In genomic region chr9:121350993-121351561, GRCh38 we compare ENCODE assay signal across 8 cellular contexts. TPM values are rescaled to one million over a fixed set of nuclear protein-coding genes. Genes with fewer than 3 reads are reported as not detected.
DNase-seq lines count a peak whose midpoint lies in the region; ATAC-seq and TF ChIP-seq lines count a peak whose summit lies in the region.

No MANE protein-coding gene starts in this region.

- no peak for ATAC-seq in stimulated activated naive B cell treated with anti-CD40 and anti-IgM and Interleukin-4, amounts not matched to agents 10 μg/mL and 1 μg/mL and 100 μg/mL, for 72 hours (replicated peaks)
- no peak for ATAC-seq in HG03039 (IDR thresholded peaks at IDR 0.05; ENCODE audit: unreplicated experiment)

- intact Hi-C loops in Calu3 (cut with micrococcal nuclease; ENCODE audit: unreplicated experiment): no loop called here

- H3K27me3 ChIP-seq in duodenal mucosa (ENCODE audit: control insufficient read depth in 1 of 2, insufficient read depth in 2 of 2, low read length in 2 of 2): no peaks in the 10 kb centered on the region

- no peaks in the 10 kb centered on the region for H3K9me3 Mint-ChIP-seq in Calu3 (ENCODE audit: low read depth, unreplicated experiment)
- no peaks in the 10 kb centered on the region for H3K9me3 Mint-ChIP-seq in stimulated activated naive B cell treated with anti-CD40 and anti-IgM and Interleukin-4, amounts not matched to agents 10 μg/mL and 1 μg/mL and 100 μg/mL, for 72 hours

- no peaks in the 10 kb centered on the region for H3K9me3 ChIP-seq in duodenal mucosa (ENCODE audit: control insufficient read depth in 1 of 2, low read length in 2 of 2)

- peak; percentile 73 for DNase-seq in Calu3
- DNase-seq in NCI-H446 (lab: John Stamatoyannopoulos, UW): peak; percentile 60 to 86
- DNase-seq in mucosa of gallbladder (ENCODE audit: low spot score): peak; percentile 84
- DNase-seq in stimulated activated naive B cell treated with anti-CD40 and anti-IgM and Interleukin-4, amounts not matched to agents 10 μg/mL and 1 μg/mL and 100 μg/mL, for 72 hours: no peak
- DNase-seq in stimulated activated CD4-positive, alpha-beta T cell treated with anti-CD3 and anti-CD28 coated beads, Interleukin-2, amount 100 ng/mL, for 24 hours: no peak
- no peak for DNase-seq in GOT3 (lab: John Stamatoyannopoulos, UW)

- no peak overlapping the region for H3K4me3 Mint-ChIP-seq in Calu3 (ENCODE audit: low read depth, unreplicated experiment)
- no peak overlapping the region for H3K4me3 Mint-ChIP-seq in stimulated activated naive B cell treated with anti-CD40 and anti-IgM and Interleukin-4, amounts not matched to agents 10 μg/mL and 1 μg/mL and 100 μg/mL, for 72 hours

- H3K27me3 Mint-ChIP-seq in Calu3 (ENCODE audit: unreplicated experiment): no peaks in the 10 kb centered on the region
- no peaks in the 10 kb centered on the region for H3K27me3 Mint-ChIP-seq in stimulated activated naive B cell treated with anti-CD40 and anti-IgM and Interleukin-4, amounts not matched to agents 10 μg/mL and 1 μg/mL and 100 μg/mL, for 72 hours

- H3K36me3 Mint-ChIP-seq in Calu3 (ENCODE audit: insufficient read depth, unreplicated experiment): peaks cover under 1% of the 10 kb centered on the region
- H3K36me3 Mint-ChIP-seq in stimulated activated naive B cell treated with anti-CD40 and anti-IgM and Interleukin-4, amounts not matched to agents 10 μg/mL and 1 μg/mL and 100 μg/mL, for 72 hours: peaks cover 16 to 45% of the 10 kb centered on the region in 2 donors

- H3K27ac Mint-ChIP-seq in Calu3 (ENCODE audit: unreplicated experiment): no peak overlapping the region
- no peak overlapping the region for H3K27ac Mint-ChIP-seq in stimulated activated naive B cell treated with anti-CD40 and anti-IgM and Interleukin-4, amounts not matched to agents 10 μg/mL and 1 μg/mL and 100 μg/mL, for 72 hours

- no peak overlapping the region for H3K9ac ChIP-seq in duodenal mucosa (ENCODE audit: low read depth in 1 of 2, low read length in 2 of 2)

- TF ChIP-seq CTCF in Calu3 (IDR thresholded peaks at IDR 0.05; ENCODE audit: unreplicated experiment): no peak

- CTCF ChIA-PET in Calu3 (lab: Charles Lee): interaction anchor here (0.9 kb wide), 1 partner anchor 73 kb away, joined by 3 read pairs; no protein-coding TSS in a partner anchor

- peaks cover 27 to 38% of the 10 kb centered on the region in 2 donors for H3K4me1 ChIP-seq in duodenal mucosa (ENCODE audit: control insufficient read depth in 1 of 2, insufficient read depth in 2 of 2, low read length in 2 of 2)

- peaks cover 14% of the 10 kb centered on the region for H3K4me1 Mint-ChIP-seq in Calu3 (ENCODE audit: low read depth, unreplicated experiment)
- peaks cover 0 to 5% of the 10 kb centered on the region in 2 donors for H3K4me1 Mint-ChIP-seq in stimulated activated naive B cell treated with anti-CD40 and anti-IgM and Interleukin-4, amounts not matched to agents 10 μg/mL and 1 μg/mL and 100 μg/mL, for 72 hours

- H3K4me3 ChIP-seq in duodenal mucosa (ENCODE audit: low read depth in 1 of 2, low read length in 2 of 2): no peak overlapping the region

- no TSS peak for BruUV-seq in Calu3 (replicated peaks; lab: Mats Ljungman, UMichigan)

- peaks cover 4 to 13% of the 10 kb centered on the region in 2 donors for H3K36me3 ChIP-seq in duodenal mucosa (ENCODE audit: control insufficient read depth in 1 of 2, insufficient read depth in 2 of 2, low read length in 2 of 2)

- peak overlapping the region; percentile 4 for H3K27ac ChIP-seq in duodenal mucosa (ENCODE audit: low read depth, low read length)

RNA-seq across cellular contexts. Expression of gene STOM, which starts 19.0 kb away (rescaled TPM):
- total RNA-seq in Calu3 (2022) (25.2 and 25.5 TPM in 2 replicates), mucosa of gallbladder (259 TPM)

Comparison
In these comparisons a context has a peak if more than half of its experiments do, and no peak if none do; other contexts are left out.
1. DNase-seq: peak in Calu3 (single experiment), NCI-H446 (2 of 2) and mucosa of gallbladder (single experiment); none in stimulated activated naive B cell treated with anti-CD40 and anti-IgM and Interleukin-4, amounts not matched to agents 10 μg/mL and 1 μg/mL and 100 μg/mL, for 72 hours (single experiment), stimulated activated CD4-positive, alpha-beta T cell treated with anti-CD3 and anti-CD28 coated beads, Interleukin-2, amount 100 ng/mL, for 24 hours (0 of 2) and GOT3 (single experiment).